ENCODE assay signal across 14 cellular contexts in the genomic region with DNA sequence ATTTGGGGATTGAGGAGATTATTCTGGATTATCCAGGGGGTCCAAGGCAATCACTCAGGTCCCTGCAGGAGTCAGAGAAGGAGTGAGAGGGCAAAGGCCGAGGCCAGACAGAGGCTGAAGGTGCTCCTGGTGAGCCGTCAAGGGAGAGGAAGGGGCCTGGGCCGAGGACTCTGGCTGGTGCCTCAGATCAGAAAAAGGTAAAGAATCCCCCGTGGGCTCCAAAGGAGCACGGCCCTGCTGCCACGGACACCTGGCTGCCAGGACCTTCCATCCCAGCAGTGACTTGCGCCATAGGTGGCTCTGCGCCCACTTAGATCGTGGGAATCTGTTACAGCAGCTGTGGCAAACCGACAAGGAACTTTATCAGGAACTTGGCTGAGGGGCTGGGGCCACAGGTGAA.
DNase-seq lines count a peak whose midpoint lies in the region; TF ChIP-seq lines count a peak whose summit lies in the region.
"Had no signal": no experiment of that assay in that cellular context is flagged by ENCODE, and none has a peak within 500 bp of the region (broad histone marks: within the 10 kb centered on the region; RNA-seq: fewer than 3 reads in every experiment).

No MANE protein-coding gene starts in this region.

- H3K4ac ChIP-seq in neuronal stem cell (ENCODE audit: low read length): no peak overlapping the region

- H3K9me3 Mint-ChIP-seq in brain: no peaks in the 10 kb centered on the region
- H3K9me3 Mint-ChIP-seq: CD4-positive, alpha-beta T cell had no signal

- no peaks in the 10 kb centered on the region for H3K27me3 ChIP-seq in BLaER1
- peaks cover 0 to 5% (median 0%) of the 10 kb centered on the region in 3 experiments for H3K27me3 ChIP-seq in neuronal stem cell (ENCODE audit: control insufficient read depth in 3 of 3, insufficient read depth in 3 of 3, low read depth in 1 of 3, low read length in 3 of 3)

- H3K4me3 Mint-ChIP-seq in brain: no peak overlapping the region
- H3K4me3 Mint-ChIP-seq: B cell; CD4-positive, alpha-beta T cell had no signal

- no peak overlapping the region for H2BK120ac ChIP-seq in neuronal stem cell (ENCODE audit: low read depth, low read length)

- H3K27ac Mint-ChIP-seq in brain: peak overlapping the region in 4 of 5 experiments; percentile 58 to 97 (median 86)
- H3K27ac Mint-ChIP-seq: B cell, IgD-negative memory B cell had no signal

- H4K8ac ChIP-seq in neuronal stem cell (ENCODE audit: low read depth, low read length): no peak overlapping the region

- H3K9ac ChIP-seq in BLaER1 (no peak overlapping the region), neuronal stem cell (ENCODE audit: low read depth, low read length, poor library complexity) (no peak overlapping the region)

- no peaks in the 10 kb centered on the region for H3K36me3 Mint-ChIP-seq in brain
- H3K36me3 Mint-ChIP-seq: IgD-negative memory B cell had no signal

- no peak overlapping the region for H3K18ac ChIP-seq in neuronal stem cell (ENCODE audit: low read length)

- no peaks in the 10 kb centered on the region for H4K20me1 ChIP-seq in BLaER1

- H3K9me3 ChIP-seq in BLaER1 (no peaks in the 10 kb centered on the region), KOPT-K1 (ENCODE audit: insufficient read depth, low read length, poor library complexity, severe bottlenecking) (no peaks in the 10 kb centered on the region), neuronal stem cell (replicated peaks in 1 of 2; ENCODE audit: control insufficient read depth in 2 of 2, insufficient read depth in 1 of 2, low read depth in 1 of 2, low read length in 2 of 2) (no peaks in the 10 kb centered on the region)
- H3K9me3 ChIP-seq: Caco-2 had no signal

- H3K4me3 ChIP-seq in BLaER1: no peak overlapping the region
- H3K4me3 ChIP-seq in neuronal stem cell (ENCODE audit: low read length in 2 of 2): no peak overlapping the region

- H3K36me3 ChIP-seq in BLaER1: no peaks in the 10 kb centered on the region
- H3K36me3 ChIP-seq in KOPT-K1 (ENCODE audit: insufficient read depth, low read length): no peaks in the 10 kb centered on the region
- no peaks in the 10 kb centered on the region for H3K36me3 ChIP-seq in neuronal stem cell (replicated peaks in 1 of 2; ENCODE audit: control insufficient read depth in 2 of 2, insufficient read depth in 2 of 2, low read length in 2 of 2)

- no peak for DNase-seq in neuronal stem cell (ENCODE audit: low spot score)
- no peak for DNase-seq in activated effector memory CD4-positive, alpha-beta T cell treated with anti-CD3 and anti-CD28 coated beads, Interleukin-2, amount 50 U/mL, for 16 hours
- no peak for DNase-seq in activated CD8-positive, alpha-beta memory T cell treated with anti-CD3 and anti-CD28 coated beads, Interleukin-2, amount 50 U/mL, for 4 hours
- no peak for DNase-seq in NCI-H774 (lab: John Stamatoyannopoulos, UW)
- DNase-seq: Caco-2; CD4-positive, alpha-beta T cell; GOT3; H7 had no signal

- H3K4me1 ChIP-seq in BLaER1 (peaks cover 44% of the 10 kb centered on the region), neuronal stem cell (ENCODE audit: control insufficient read depth in 2 of 2, insufficient read depth in 1 of 2, low read depth in 1 of 2, low read length in 2 of 2) (peaks cover 0 to 24% of the 10 kb centered on the region in 2 donors)
- H3K4me1 ChIP-seq: Caco-2 had no signal

- no peak overlapping the region for H2AFZ ChIP-seq in neuronal stem cell (ENCODE audit: low read length)

- no peak overlapping the region for H4K91ac ChIP-seq in neuronal stem cell (ENCODE audit: low read depth, low read length, poor library complexity)

- H3K4me1 Mint-ChIP-seq in brain: peaks cover 96% of the 10 kb centered on the region

- no CpG with 5 or more reads among the region's 10 CpGs for WGBS in neuronal stem cell (ENCODE audit: extremely low coverage in 2 of 2, insufficient read length in 2 of 2, insufficient replicate concordance in 1 of 2), 2 donors

- H3K27me3 Mint-ChIP-seq in brain: no peaks in the 10 kb centered on the region
- H3K27me3 Mint-ChIP-seq: B cell; CD4-positive, alpha-beta T cell had no signal

- H2BK15ac ChIP-seq in neuronal stem cell (ENCODE audit: low read length): peak overlapping the region; percentile 12

- H3K4me2 ChIP-seq in BLaER1 (peak overlapping the region; percentile 48), neuronal stem cell (ENCODE audit: insufficient read depth, low read length, poor library complexity, severe bottlenecking) (no peak overlapping the region)

- H2BK12ac ChIP-seq in neuronal stem cell (ENCODE audit: low read length): no peak overlapping the region

- no peaks in the 10 kb centered on the region for H3K79me1 ChIP-seq in neuronal stem cell (ENCODE audit: low read depth, low read length)

- H3K23ac ChIP-seq in neuronal stem cell (ENCODE audit: low read depth, low read length, poor library complexity): no peak overlapping the region

- peak overlapping the region; percentile 6 for H2AK5ac ChIP-seq in neuronal stem cell (ENCODE audit: low read depth, low read length)

- H2BK5ac ChIP-seq in neuronal stem cell (ENCODE audit: low read length): no peak overlapping the region

- no peak for TF ChIP-seq CTCF in brain (conservative IDR thresholded peaks at IDR 0.05)

- no peak overlapping the region for H3K14ac ChIP-seq in neuronal stem cell (ENCODE audit: low read length)

- H3K27ac ChIP-seq in BLaER1 (no peak overlapping the region), KOPT-K1 (ENCODE audit: low read depth, low read length, poor library complexity, severe bottlenecking) (peak overlapping the region; percentile 96), neuronal stem cell (replicated peaks; ENCODE audit: low read length) (no peak overlapping the region)
- H3K27ac ChIP-seq: C4-2B had no signal
